28 cellular contexts compared by ENCODE assay signal in genomic region chr2:164810843-164811242, GRCh38. TPM values are rescaled to one million over a fixed set of nuclear protein-coding genes. Genes with fewer than 3 reads are reported as not detected.
A peak's percentile ranks its signal among the peaks of the same experiment; 100 is the strongest.
DNase-seq lines count a peak whose midpoint lies in the region; ATAC-seq and TF ChIP-seq lines count a peak whose summit lies in the region.
"Had no signal": no experiment of that assay in that cellular context is flagged by ENCODE, and none has a peak within 500 bp of the region (broad histone marks: within the 10 kb centered on the region; RNA-seq: fewer than 3 reads in every experiment).

No MANE protein-coding gene starts in this region.

- H3K27me3 ChIP-seq in mammary epithelial cell (ENCODE audit: insufficient read depth, low read length) (no peaks in the 10 kb centered on the region), tibial artery (no peaks in the 10 kb centered on the region), esophagus muscularis mucosa (no peaks in the 10 kb centered on the region)
- H3K27me3 ChIP-seq: brain microvascular endothelial cell, MG63, transverse colon had no signal

- H3K4me1 Mint-ChIP-seq in MCF 10A (ENCODE audit: insufficient read depth, unreplicated experiment) = peaks cover 5% of the 10 kb centered on the region
- no peaks in the 10 kb centered on the region for H3K4me1 Mint-ChIP-seq in T-helper 2 cell treated with Interferon-gamma antibody and Interleukin-4, amounts not matched to agents 5 μg/mL and 100 μg/mL, for 36 hours (ENCODE audit: low read depth)
- H3K4me1 Mint-ChIP-seq: activated naive CD8-positive, alpha-beta T cell treated with anti-CD3 and anti-CD28 coated beads, Interleukin-2, amount 50 U/mL, for 24 hours had no signal

- no peak overlapping the region for H2AFZ ChIP-seq in mammary epithelial cell (ENCODE audit: low read depth, low read length)

- H3K9me3 ChIP-seq in mammary epithelial cell (replicated peaks; ENCODE audit: insufficient read depth, low read length) (no peaks in the 10 kb centered on the region), tibial artery (no peaks in the 10 kb centered on the region), esophagus muscularis mucosa (no peaks in the 10 kb centered on the region)
- H3K9me3 ChIP-seq: MG63, transverse colon had no signal

- ATAC-seq in left lobe of liver = peak; percentile 71
- ATAC-seq: activated naive CD8-positive, alpha-beta T cell treated with anti-CD3 and anti-CD28 coated beads, Interleukin-2, amount 50 U/mL, for 24 hours; GM12878 had no signal

- no peak overlapping the region for H3K4me3 ChIP-seq in mammary epithelial cell (replicated peaks in 1 of 3; ENCODE audit: insufficient read depth in 1 of 3, low read depth in 2 of 3, low read length in 3 of 3)
- H3K4me3 ChIP-seq in epithelial cell of esophagus (ENCODE audit: low read length) = no peak overlapping the region
- H3K4me3 ChIP-seq in tibial artery = no peak overlapping the region
- no peak overlapping the region for H3K4me3 ChIP-seq in esophagus muscularis mucosa
- H3K4me3 ChIP-seq: coronary artery, GM12878, MG63, SK-N-MC, transverse colon had no signal

- H3K4me3 Mint-ChIP-seq in MCF 10A (ENCODE audit: unreplicated experiment) = no peak overlapping the region
- no peak overlapping the region for H3K4me3 Mint-ChIP-seq in T-helper 2 cell treated with Interferon-gamma antibody and Interleukin-4, amounts not matched to agents 5 μg/mL and 100 μg/mL, for 36 hours
- H3K4me3 Mint-ChIP-seq: activated naive CD8-positive, alpha-beta T cell treated with anti-CD3 and anti-CD28 coated beads, Interleukin-2, amount 50 U/mL, for 24 hours; stimulated activated naive CD8-positive, alpha-beta T cell treated with anti-CD3 and anti-CD28 coated beads, Interleukin-15, Interleukin-2, amounts not matched to agents 100 ng/mL and 50 ng/mL, for 24 hours had no signal

- H3K27me3 Mint-ChIP-seq in MCF 10A (ENCODE audit: insufficient read depth, unreplicated experiment) = no peaks in the 10 kb centered on the region
- no peaks in the 10 kb centered on the region for H3K27me3 Mint-ChIP-seq in T-helper 2 cell treated with Interferon-gamma antibody and Interleukin-4, amounts not matched to agents 5 μg/mL and 100 μg/mL, for 36 hours (ENCODE audit: low read depth)
- H3K27me3 Mint-ChIP-seq: activated naive CD8-positive, alpha-beta T cell treated with anti-CD3 and anti-CD28 coated beads, Interleukin-2, amount 50 U/mL, for 24 hours; stimulated activated naive CD8-positive, alpha-beta T cell treated with anti-CD3 and anti-CD28 coated beads, Interleukin-15, Interleukin-2, amounts not matched to agents 100 ng/mL and 50 ng/mL, for 24 hours had no signal

- no peak overlapping the region for H3K27ac Mint-ChIP-seq in MCF 10A (ENCODE audit: low read depth, unreplicated experiment)
- H3K27ac Mint-ChIP-seq in T-helper 2 cell treated with Interferon-gamma antibody and Interleukin-4, amounts not matched to agents 5 μg/mL and 100 μg/mL, for 36 hours = no peak overlapping the region
- H3K27ac Mint-ChIP-seq: activated naive CD8-positive, alpha-beta T cell treated with anti-CD3 and anti-CD28 coated beads, Interleukin-2, amount 50 U/mL, for 24 hours; stimulated activated naive CD8-positive, alpha-beta T cell treated with anti-CD3 and anti-CD28 coated beads, Interleukin-15, Interleukin-2, amounts not matched to agents 100 ng/mL and 50 ng/mL, for 24 hours had no signal

- intact Hi-C loops in MCF 10A (cut with micrococcal nuclease) = no loop called here
- intact Hi-C loops in mammary epithelial cell (cut with micrococcal nuclease) = no loop called here
- intact Hi-C loops in tibial artery (cut with DNase I; ENCODE audit: low total_unique reads) = no loop called here
- intact Hi-C loops in esophagus muscularis mucosa (cut with DNase I) = no loop called here

- CTCF ChIA-PET in MCF 10A (lab: Yijun Ruan, JAX) (no interaction called here), mammary epithelial cell (lab: Charles Lee; ENCODE audit: low non-redundant PET) (no interaction called here)

- no peaks in the 10 kb centered on the region for H4K20me1 ChIP-seq in mammary epithelial cell (ENCODE audit: insufficient read depth, low read length)

- TF ChIP-seq POLR2A in esophagus muscularis mucosa (IDR thresholded peaks at IDR 0.05; ENCODE audit: low read depth) = no peak

- no peaks in the 10 kb centered on the region for H3K9me3 Mint-ChIP-seq in MCF 10A (ENCODE audit: unreplicated experiment)
- H3K9me3 Mint-ChIP-seq in T-helper 2 cell treated with Interferon-gamma antibody and Interleukin-4, amounts not matched to agents 5 μg/mL and 100 μg/mL, for 36 hours = no peaks in the 10 kb centered on the region
- H3K9me3 Mint-ChIP-seq: activated naive CD8-positive, alpha-beta T cell treated with anti-CD3 and anti-CD28 coated beads, Interleukin-2, amount 50 U/mL, for 24 hours; stimulated activated naive CD8-positive, alpha-beta T cell treated with anti-CD3 and anti-CD28 coated beads, Interleukin-15, Interleukin-2, amounts not matched to agents 100 ng/mL and 50 ng/mL, for 24 hours had no signal

- BruUV-seq in MCF 10A (replicated peaks; lab: Mats Ljungman, UMichigan) (no TSS peak), mammary epithelial cell (replicated peaks; lab: Mats Ljungman, UMichigan) (no TSS peak)

- no peak for TF ChIP-seq EP300 in esophagus muscularis mucosa (IDR thresholded peaks at IDR 0.05)

- H3K27ac ChIP-seq in mammary epithelial cell (ENCODE audit: insufficient read depth, low read depth, low read length) (no peak overlapping the region), tibial artery (peak overlapping the region; percentile 48 to 61), esophagus muscularis mucosa (replicated peaks in 1 of 4) (no peak overlapping the region)
- H3K27ac ChIP-seq: 22Rv1, brain microvascular endothelial cell, coronary artery, SK-N-MC, transverse colon, VCaP had no signal

- dilution Hi-C loops in mammary epithelial cell (cut with HindIII; ENCODE audit: low sequenced_read_pairs) = no loop called here

- POLR2A ChIA-PET in MCF 10A (lab: Yijun Ruan, JAX) = interaction anchor here (0.7 to 5.1 kb wide), 4 partner anchors 24 to 91 kb away, joined by 3 to 41 read pairs (median 4); partner anchors contain the start of gene COBLL1

- no peak overlapping the region for H3K9ac ChIP-seq in mammary epithelial cell (ENCODE audit: insufficient read depth, low read length)

- no peak overlapping the region for H3K4me2 ChIP-seq in mammary epithelial cell (ENCODE audit: insufficient read depth, low read depth, low read length)

- H3K36me3 ChIP-seq in mammary epithelial cell (ENCODE audit: insufficient read depth, low read length) (no peaks in the 10 kb centered on the region), tibial artery (no peaks in the 10 kb centered on the region), esophagus muscularis mucosa (no peaks in the 10 kb centered on the region)
- H3K36me3 ChIP-seq: brain microvascular endothelial cell, MG63, transverse colon had no signal

- H3K36me3 Mint-ChIP-seq in MCF 10A (ENCODE audit: insufficient read depth, unreplicated experiment) = no peaks in the 10 kb centered on the region
- no peaks in the 10 kb centered on the region for H3K36me3 Mint-ChIP-seq in T-helper 2 cell treated with Interferon-gamma antibody and Interleukin-4, amounts not matched to agents 5 μg/mL and 100 μg/mL, for 36 hours (ENCODE audit: low read depth)

- H3K4me1 ChIP-seq in mammary epithelial cell (ENCODE audit: insufficient read depth, low read length) (no peaks in the 10 kb centered on the region), tibial artery (peaks cover 0 to 88% (median 22%) of the 10 kb centered on the region in 4 donors), esophagus muscularis mucosa (peaks cover 37 to 78% (median 63%) of the 10 kb centered on the region in 4 donors)
- H3K4me1 ChIP-seq: transverse colon had no signal

- H3K79me2 ChIP-seq in mammary epithelial cell (ENCODE audit: insufficient read depth, low read length) = peaks cover 59% of the 10 kb centered on the region

- no peak for TF ChIP-seq CTCF in MCF 10A (IDR thresholded peaks at IDR 0.05; ENCODE audit: unreplicated experiment)
- no peak for TF ChIP-seq CTCF in mammary epithelial cell (conservative IDR thresholded peaks at IDR 0.05 in 1 of 2, IDR thresholded peaks at IDR 0.05 in 1 of 2; ENCODE audit: extremely low read depth in 1 of 2, insufficient read depth in 1 of 2, low read depth in 1 of 2, low read length in 2 of 2)
- TF ChIP-seq CTCF in epithelial cell of esophagus (IDR thresholded peaks at IDR 0.05; ENCODE audit: insufficient read depth, low read depth, low read length, missing control alignments) = no peak
- no peak for TF ChIP-seq CTCF in tibial artery (IDR thresholded peaks at IDR 0.05)
- no peak for TF ChIP-seq CTCF in esophagus muscularis mucosa (IDR thresholded peaks at IDR 0.05)

- in situ Hi-C loops in mammary epithelial cell (cut with MboI; ENCODE audit: low sequenced_read_pairs in 2 of 2) = no loop called here

- DNase-seq in MCF 10A (ENCODE audit: unreplicated experiment) (peak; percentile 63), mammary epithelial cell (no peak), epithelial cell of esophagus (ENCODE audit: low read depth) (peak; percentile 48), left lobe of liver (ENCODE audit: low spot score) (no peak), tibial artery (no peak), esophagus muscularis mucosa (ENCODE audit: extremely low spot score) (no peak), DMS153 treated with DMSO at 0.1 percent for 48 hours (lab: John Stamatoyannopoulos, UW; ENCODE audit: unreplicated experiment) (no peak)
- DNase-seq in T-helper 2 cell treated with Interferon-gamma antibody and Interleukin-4, amounts not matched to agents 5 μg/mL and 100 μg/mL, for 36 hours (ENCODE audit: low spot score) = no peak
- DNase-seq: activated CD8-positive, alpha-beta memory T cell treated with anti-CD3 and anti-CD28 coated beads, Interleukin-2, amount 50 U/mL, for 4 hours; activated effector memory CD4-positive, alpha-beta T cell treated with Interleukin-2 at 50 U/mL for 16 hours; activated naive CD8-positive, alpha-beta T cell treated with anti-CD3 and anti-CD28 coated beads, Interleukin-2, amount 50 U/mL, for 24 hours; brain microvascular endothelial cell; DMS79; islet precursor cell; mesendoderm; MG63; NCI-H1436; NCI-H524; nucleus accumbens; stimulated activated CD4-positive, alpha-beta T cell treated with anti-CD3 and anti-CD28 coated beads, Interleukin-4, amount 100 ng/mL, for 4 hours; T-helper 2 cell; transverse colon had no signal

RNA-seq across cellular contexts. Expression of gene COBLL1, which starts 30.8 kb away (rescaled TPM):
- 37.1 and 47.0 TPM in 2 replicates for total RNA-seq in MCF 10A (2022)
- 10 to 100 TPM; 35.0 to 53.7 TPM for total RNA-seq in mammary epithelial cell
- 10.0 TPM for polyA plus RNA-seq in mammary epithelial cell
- polyA minus RNA-seq in mammary epithelial cell = 36.4 TPM
- 75.0 TPM for total RNA-seq in left lobe of liver
- total RNA-seq in esophagus muscularis mucosa = 10 to 100 TPM; 41.4 to 66.0 (median 61.9) TPM
- polyA plus RNA-seq: GM12878 had no signal

Comparison
In these comparisons a context has a peak if more than half of its experiments do, and no peak if none do; other contexts are left out.
1. DNase-seq: peak in MCF 10A (single experiment) and epithelial cell of esophagus (single experiment); none in mammary epithelial cell (single experiment), left lobe of liver (single experiment), tibial artery (0 of 2), T-helper 2 cell treated with Interferon-gamma antibody and Interleukin-4, amounts not matched to agents 5 μg/mL and 100 μg/mL, for 36 hours (single experiment), esophagus muscularis mucosa (single experiment) and DMS153 treated with DMSO at 0.1 percent for 48 hours (single experiment).
2. H3K27ac ChIP-seq: peak in tibial artery (2 of 2); none in mammary epithelial cell (single experiment) and esophagus muscularis mucosa (0 of 4).